In genomic region chr19:49004133-49004532, GRCh38 we compare ENCODE assay signal across 8 cellular contexts. TPM values are rescaled to one million over a fixed set of nuclear protein-coding genes. Genes with fewer than 3 reads are reported as not detected.
"Had no signal": no experiment of that assay in that cellular context is flagged by ENCODE, and none has a peak within 500 bp of the region (broad histone marks: within the 10 kb centered on the region; RNA-seq: fewer than 3 reads in every experiment).

No MANE protein-coding gene starts in this region.

- H3K4me3 Mint-ChIP-seq: IgD-negative memory B cell had no signal

- ATAC-seq: HepG2 had no signal

- H3K27ac Mint-ChIP-seq: IgD-negative memory B cell had no signal

- DNase-seq: IMR-90, KBM-7 had no signal

- H3K9me3 Mint-ChIP-seq: IgD-negative memory B cell had no signal

- H3K27ac ChIP-seq: HL-60 had no signal

- H3K27me3 Mint-ChIP-seq: IgD-negative memory B cell had no signal

- FAIRE-seq: HepG2, HTR-8/SVneo had no signal

RNA-seq across cellular contexts. Expression of gene LHB, which starts 12.8 kb away (rescaled TPM):
- total RNA-seq: HepG2, HT-29, HT1080, IMR-90 had no signal
- polyA plus RNA-seq: HepG2, IMR-90 had no signal

RNA-seq across cellular contexts. Expression of gene CGB3, which starts 20.0 kb away (rescaled TPM):
- total RNA-seq: HepG2, HT-29, HT1080, IMR-90 had no signal
- polyA plus RNA-seq: HepG2, IgD-negative memory B cell, IMR-90 had no signal

RNA-seq across cellular contexts. Expression of gene CGB2, which starts 27.6 kb away (rescaled TPM):
- total RNA-seq: HepG2, HT-29, IMR-90 had no signal
- polyA plus RNA-seq: HepG2, IgD-negative memory B cell, IMR-90 had no signal
